Comparison of ENCODE assay signal across 18 cellular contexts in the genomic region with DNA sequence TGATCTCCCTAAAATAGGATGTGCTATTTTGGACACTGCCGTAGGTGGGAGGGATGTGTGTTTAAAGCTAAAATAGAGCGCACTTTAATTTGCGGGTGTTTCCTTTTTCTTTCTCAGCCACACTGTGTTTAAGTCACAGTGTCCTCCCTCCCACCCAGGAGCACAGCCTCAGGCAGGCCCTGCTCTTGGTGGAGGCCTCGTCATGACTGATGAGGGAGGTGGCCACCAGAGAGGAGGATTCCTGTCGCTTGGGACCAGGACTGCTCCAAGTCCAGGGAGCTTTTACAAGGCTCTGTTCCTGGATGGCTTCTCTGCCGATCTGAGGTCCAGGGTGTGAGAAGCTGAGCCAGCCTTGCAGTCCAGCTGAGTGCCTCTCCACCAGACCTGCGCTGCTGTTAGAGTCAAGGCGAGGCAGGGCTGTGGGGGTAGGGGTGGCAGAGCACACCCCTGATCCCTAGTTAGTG. TPM values are rescaled to one million over a fixed set of nuclear protein-coding genes. Genes with fewer than 3 reads are reported as not detected.
A peak's percentile ranks its signal among the peaks of the same experiment; 100 is the strongest.
DNase-seq lines count a peak whose midpoint lies in the region; ATAC-seq, FAIRE-seq and TF ChIP-seq lines count a peak whose summit lies in the region.
"Had no signal": no experiment of that assay in that cellular context is flagged by ENCODE, and none has a peak within 500 bp of the region (broad histone marks: within the 10 kb centered on the region; RNA-seq: fewer than 3 reads in every experiment).

No MANE protein-coding gene starts in this region.

- no peaks in the 10 kb centered on the region for H3K9me2 ChIP-seq in Karpas-422 (replicated peaks; ENCODE audit: insufficient read depth, low read length)

- intact Hi-C loops in left ventricle myocardium superior (cut with micrococcal nuclease): no loop called here
- intact Hi-C loops in right cardiac atrium (cut with DNase I): no loop called here

- H2AFZ ChIP-seq in H1 (ENCODE audit: low read length) (no peak overlapping the region), Karpas-422 (ENCODE audit: low read length) (no peak overlapping the region)

- no peak overlapping the region for H3K23ac ChIP-seq in H1 (ENCODE audit: insufficient read length)

- no peak for TF ChIP-seq RAD21 in H1 (IDR thresholded peaks at IDR 0.05 in 1 of 2, conservative IDR thresholded peaks at IDR 0.05 in 1 of 2; ENCODE audit: low read depth in 2 of 2, low read length in 2 of 2)

- H4K5ac ChIP-seq in H1 (ENCODE audit: insufficient read length, low read depth, low read length): no peak overlapping the region

- no peak overlapping the region for H2BK120ac ChIP-seq in H1 (replicated peaks; ENCODE audit: low read depth, low read length)

- H3K79me1 ChIP-seq in H1 (ENCODE audit: low read depth, low read length): peaks cover 16% of the 10 kb centered on the region

- H4K91ac ChIP-seq in H1 (replicated peaks; ENCODE audit: insufficient read length, low read length): peak overlapping the region; percentile 66

- H3K27me3 ChIP-seq in right cardiac atrium (ENCODE audit: control insufficient read depth, insufficient read depth): no peaks in the 10 kb centered on the region
- H3K27me3 ChIP-seq in H1 (replicated peaks in 1 of 4; ENCODE audit: control insufficient read depth in 3 of 4, extremely low read depth in 1 of 4, insufficient read depth in 3 of 4, low read length in 3 of 4): no peaks in the 10 kb centered on the region
- no peaks in the 10 kb centered on the region for H3K27me3 ChIP-seq in Karpas-422 (ENCODE audit: low read length)
- H3K27me3 ChIP-seq: BE2C, suprapubic skin had no signal

- H2BK5ac ChIP-seq in H1 (ENCODE audit: low read depth, low read length): 0 out of 2 replicates have a peak overlapping the region, but pooled peaks have one; percentile 4

- peak overlapping the region; percentile 13; the same call in 1 of the 2 replicates for H3K18ac ChIP-seq in H1 (ENCODE audit: extremely low read depth, low read length)

- CTCF ChIA-PET in H1 (lab: Charles Lee; ENCODE audit: partially characterized antibody): interaction anchor here (2.4 to 3.6 kb wide), 2 partner anchors 10 to 12 kb away, joined by 9 to 27 read pairs; no protein-coding TSS in a partner anchor

- no peak overlapping the region for H3K56ac ChIP-seq in H1 (replicated peaks; ENCODE audit: insufficient read length, low read depth, low read length)

- H4K8ac ChIP-seq in H1 (ENCODE audit: extremely low read depth, insufficient read depth, low read length): no peak overlapping the region

- H3K14ac ChIP-seq in H1 (ENCODE audit: insufficient read length): no peak overlapping the region

- no peak overlapping the region for H2BK20ac ChIP-seq in H1 (ENCODE audit: low read length)

- H2BK15ac ChIP-seq in H1 (ENCODE audit: low read length): no peak overlapping the region

- H3K4me1 ChIP-seq in right cardiac atrium (ENCODE audit: control insufficient read depth, insufficient read depth, low read length) (peaks cover 33% of the 10 kb centered on the region), H1 (replicated peaks in 1 of 4; ENCODE audit: control insufficient read depth in 3 of 4, insufficient read depth in 4 of 4, low read length in 3 of 4) (peaks cover 4 to 26% (median 21%) of the 10 kb centered on the region in 4 experiments), Karpas-422 (ENCODE audit: low read length) (peaks cover 94% of the 10 kb centered on the region)

- no peak for TF ChIP-seq CTCF in H1 (IDR thresholded peaks at IDR 0.05; ENCODE audit: control extremely low read depth in 1 of 3, insufficient read depth in 1 of 3, low read depth in 1 of 3, low read length in 3 of 3)

- no peaks in the 10 kb centered on the region for H3K36me3 ChIP-seq in H1 (ENCODE audit: control insufficient read depth in 2 of 4, insufficient read depth in 4 of 4, low read length in 3 of 4)
- H3K36me3 ChIP-seq in Karpas-422 (ENCODE audit: insufficient read depth, low read length): no peaks in the 10 kb centered on the region
- H3K36me3 ChIP-seq: BE2C, suprapubic skin had no signal

- H3K9ac ChIP-seq in H1 (replicated peaks in 1 of 4; ENCODE audit: extremely low read depth in 1 of 4, low read depth in 3 of 4, low read length in 3 of 4) (no peak overlapping the region), Karpas-422 (ENCODE audit: low read length) (no peak overlapping the region)

- ATAC-seq in left ventricle myocardium superior (peak; percentile 26), right cardiac atrium (no peak), GM18907 (IDR thresholded peaks at IDR 0.05; ENCODE audit: unreplicated experiment) (no peak)
- ATAC-seq: esophagus mucosa had no signal

- H3K79me2 ChIP-seq in H1 (ENCODE audit: control insufficient read depth in 1 of 2, insufficient read depth in 2 of 2, low read length in 2 of 2) (peaks cover 0 to 93% of the 10 kb centered on the region in 2 experiments; a peak in 3 of 4 replicates), Karpas-422 (ENCODE audit: low read length) (no peaks in the 10 kb centered on the region)

- TF ChIP-seq EP300 in H1 (IDR thresholded peaks at IDR 0.05; ENCODE audit: borderline replicate concordance in 1 of 2, low read depth in 2 of 2, low read length in 2 of 2): no peak

- H4K20me1 ChIP-seq in H1 (replicated peaks in 1 of 2; ENCODE audit: control insufficient read depth in 1 of 2, insufficient read depth in 2 of 2, low read length in 2 of 2) (peaks cover 18 to 29% of the 10 kb centered on the region in 2 experiments), Karpas-422 (ENCODE audit: insufficient read depth, low read depth, low read length) (peaks cover 54% of the 10 kb centered on the region; the same call in 1 of the 2 replicates)

- H3K4ac ChIP-seq in H1 (replicated peaks; ENCODE audit: insufficient read length, low read depth, low read length): no peak overlapping the region

- no peak overlapping the region for H3K4me3 ChIP-seq in right cardiac atrium (ENCODE audit: low read length)
- H3K4me3 ChIP-seq in H1 (ENCODE audit: extremely low read depth in 1 of 4, insufficient read depth in 2 of 4, low read depth in 3 of 4, low read length in 4 of 4): no peak overlapping the region
- H3K4me3 ChIP-seq in Karpas-422 (ENCODE audit: low read length): no peak overlapping the region
- H3K4me3 ChIP-seq: coronary artery, suprapubic skin had no signal

- H2BK12ac ChIP-seq in H1 (ENCODE audit: low read depth, low read length): 0 out of 2 replicates have a peak overlapping the region, but pooled peaks have one; percentile 50

- peaks cover 2% of the 10 kb centered on the region; the same call in 1 of the 2 replicates for H3K23me2 ChIP-seq in H1 (ENCODE audit: low read depth, low read length)

- DNase-seq in left ventricle myocardium superior (no peak), right cardiac atrium (no peak), NOMO-1 treated with DMSO at 0.1 percent for 48 hours (lab: John Stamatoyannopoulos, UW; ENCODE audit: unreplicated experiment) (peak; percentile 69), H1 (ENCODE audit: low read depth in 1 of 2, low spot score in 2 of 2) (no peak), Karpas-422 (no peak), AML-193 (lab: John Stamatoyannopoulos, UW) (no peak)
- no peak for DNase-seq in activated CD4-positive, CD25-positive, alpha-beta regulatory T cell (lab: John Stamatoyannopoulos, UW)
- DNase-seq: activated CD8-positive, alpha-beta memory T cell treated with anti-CD3 and anti-CD28 coated beads, Interleukin-2, amount 50 U/mL, for 4 hours; BE2C; NCI-H2081; NCI-H526 treated with DMSO at 0.1 percent for 48 hours; stimulated activated CD4-positive, alpha-beta T cell treated with anti-CD3 and anti-CD28 coated beads, Interleukin-12 subunit alpha, Interleukin-12 subunit beta, amount 100 ng/mL, for 4 hours had no signal

- WGBS in right cardiac atrium: 74% methylated on average over 8 of the region's 8 CpGs
- WGBS in H1 (ENCODE audit: extremely low coverage in 1 of 2, insufficient coverage in 1 of 2, insufficient read length in 1 of 2, insufficient replicate concordance in 2 of 2, low coverage in 1 of 2, low lambda C conversion rate in 2 of 2, missing lambda C conversion rate in 1 of 2), 2 experiments: 94% methylated on average over 8 of the region's 8 CpGs; no CpG with 5 or more reads in 1 of the 2 experiments

- H3K27ac ChIP-seq in right cardiac atrium (ENCODE audit: low read length) (no peak overlapping the region), H1 (ENCODE audit: low read depth, low read length) (no peak overlapping the region), Karpas-422 (ENCODE audit: low read length) (no peak overlapping the region)
- H3K27ac ChIP-seq: coronary artery, suprapubic skin had no signal

- H3K4me2 ChIP-seq in H1 (ENCODE audit: insufficient read depth in 1 of 2, low read depth in 2 of 2, low read length in 2 of 2) (no peak overlapping the region), Karpas-422 (ENCODE audit: low read depth, low read length, poor library complexity, severe bottlenecking) (no peak overlapping the region)

- no peak for FAIRE-seq in H1 (lab: Jason Lieb, UNC)
- FAIRE-seq: astrocyte, TTC549 had no signal

- POLR2A ChIA-PET in H1 (lab: Charles Lee; ENCODE audit: partially characterized antibody): interaction anchor here (0.9 to 2.1 kb wide), 2 partner anchors 8 to 14 kb away, joined by 3 to 7 read pairs; no protein-coding TSS in a partner anchor

- H2AK5ac ChIP-seq in H1 (ENCODE audit: low read depth, low read length): no peak overlapping the region

- TF ChIP-seq POLR2A in H1 (IDR thresholded peaks at IDR 0.05; ENCODE audit: control extremely low read depth in 1 of 2, low read depth in 2 of 2, low read length in 2 of 2): no peak

- H3K9me3 ChIP-seq in right cardiac atrium (ENCODE audit: control insufficient read depth, low read length) (no peaks in the 10 kb centered on the region), H1 (ENCODE audit: insufficient read depth in 2 of 2, low read depth in 1 of 2, low read length in 1 of 2) (no peaks in the 10 kb centered on the region), Karpas-422 (ENCODE audit: low read length) (no peaks in the 10 kb centered on the region)
- H3K9me3 ChIP-seq: BE2C, suprapubic skin had no signal

TF ChIP-seq in H1, 55 proteins besides CTCF, POLR2A, EP300 and RAD21 (continues in another document):
- no peak for TF ChIP-seq SP4 (IDR thresholded peaks at IDR 0.05; ENCODE audit: low read length)
- no peak for TF ChIP-seq CREB1 (IDR thresholded peaks at IDR 0.05)
- no peak for TF ChIP-seq GTF2F1 (IDR thresholded peaks at IDR 0.05; ENCODE audit: borderline replicate concordance, low read depth, low read length)

RNA-seq across cellular contexts. Expression of a gene that starts 33.5 kb away (rescaled TPM):
- total RNA-seq in left ventricle myocardium superior (16.3 TPM), right cardiac atrium (10 to 100 TPM; 15.7 to 18.1 (median 15.8) TPM)
- polyA plus RNA-seq in right cardiac atrium (5.1 TPM), H1 (2011; rRNA removed) (25.6 and 38.6 TPM in 2 replicates)
- 34.3 and 36.4 TPM in 2 replicates for total RNA-seq in H1 (2021; fragmentation: NEBNext Ultra II Directional; extraction: Animal tissue kit (Norgen Biotek cat#: 25700))
- polyA plus RNA-seq in H1 (2011; cell fraction: cytosol; rRNA removed): 32.2 TPM
- 100 TPM for polyA plus RNA-seq in H1 (2011; cell fraction: nucleus; rRNA removed)
- polyA plus RNA-seq in H1 (2012, experiment 1 of 2): 21.4 to 36.6 TPM (median 30.9 TPM) in 4 replicates
- 5.1 TPM for polyA plus RNA-seq in H1 (2012, experiment 2 of 2)
- polyA plus RNA-seq in H1 (2013, experiment 1 of 2): 8.9 TPM
- 8.7 TPM for polyA plus RNA-seq in H1 (2013, experiment 2 of 2)
- polyA minus RNA-seq in H1 (2011; rRNA and poly(A)+ RNA removed): 112 and 124 TPM in 2 replicates
- polyA minus RNA-seq in H1 (2011; cell fraction: cytosol; rRNA and poly(A)+ RNA removed): 55.2 TPM
- polyA minus RNA-seq in H1 (2011; cell fraction: nucleus; rRNA and poly(A)+ RNA removed): 97.0 TPM
- 5.3 and 7.9 TPM in 2 replicates for total RNA-seq in Karpas-422 (2014; rRNA removed; shearing (Covaris generic); ENCODE audit: low replicate concordance)
